In the genomic region with DNA sequence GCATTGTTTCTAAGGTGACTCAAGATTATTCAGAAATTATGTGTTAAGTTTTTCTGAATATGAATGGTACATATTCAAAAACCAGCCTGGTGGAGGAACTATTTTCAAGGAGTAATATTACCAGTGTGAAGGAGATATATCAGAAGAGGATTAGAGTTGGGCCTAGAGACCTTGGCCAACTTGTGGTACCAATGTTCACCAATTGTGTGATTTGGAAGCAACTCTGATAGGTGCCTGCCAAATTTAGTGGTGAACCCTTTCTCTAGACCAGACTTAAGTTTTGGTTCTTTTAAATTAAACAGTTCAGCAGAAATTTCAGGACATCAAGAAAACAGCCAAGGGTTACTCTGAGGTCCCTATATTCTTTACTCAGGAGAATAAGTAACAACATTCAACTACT, we compare ENCODE assay signal across 1 cellular context.
TF ChIP-seq lines count a peak whose summit lies in the region.

No MANE protein-coding gene starts in this region.

TF ChIP-seq in HepG2, 621 proteins besides CTCF, POLR2A, EP300 and RAD21:
- TF ChIP-seq, protein P1, sequence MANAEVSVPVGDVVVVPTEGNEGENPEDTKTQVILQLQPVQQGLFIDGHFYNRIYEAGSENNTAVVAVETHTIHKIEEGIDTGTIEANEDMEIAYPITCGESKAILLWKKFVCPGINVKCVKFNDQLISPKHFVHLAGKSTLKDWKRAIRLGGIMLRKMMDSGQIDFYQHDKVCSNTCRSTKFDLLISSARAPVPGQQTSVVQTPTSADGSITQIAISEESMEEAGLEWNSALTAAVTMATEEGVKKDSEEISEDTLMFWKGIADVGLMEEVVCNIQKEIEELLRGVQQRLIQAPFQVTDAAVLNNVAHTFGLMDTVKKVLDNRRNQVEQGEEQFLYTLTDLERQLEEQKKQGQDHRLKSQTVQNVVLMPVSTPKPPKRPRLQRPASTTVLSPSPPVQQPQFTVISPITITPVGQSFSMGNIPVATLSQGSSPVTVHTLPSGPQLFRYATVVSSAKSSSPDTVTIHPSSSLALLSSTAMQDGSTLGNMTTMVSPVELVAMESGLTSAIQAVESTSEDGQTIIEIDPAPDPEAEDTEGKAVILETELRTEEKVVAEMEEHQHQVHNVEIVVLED (CRISPR knock-in tag; IDR thresholded peaks at IDR 0.05; ENCODE audit: borderline replicate concordance): no peak
- TF ChIP-seq ZNF839 (CRISPR knock-in tag; IDR thresholded peaks at IDR 0.05; ENCODE audit: borderline replicate concordance) (no peak), HHEX (CRISPR knock-in tag; IDR thresholded peaks at IDR 0.05) (no peak), ZBTB14 (CRISPR knock-in tag; IDR thresholded peaks at IDR 0.05) (no peak), ATF4 (CRISPR knock-in tag; IDR thresholded peaks at IDR 0.05) (no peak), ZNF326 (CRISPR knock-in tag; IDR thresholded peaks at IDR 0.05; ENCODE audit: borderline replicate concordance) (no peak), ZNF619 (CRISPR knock-in tag; IDR thresholded peaks at IDR 0.05) (no peak), MED1 (CRISPR knock-in tag; IDR thresholded peaks at IDR 0.05) (no peak), ZFP90 (CRISPR knock-in tag; IDR thresholded peaks at IDR 0.05; ENCODE audit: borderline replicate concordance) (no peak), ZBTB40 (IDR thresholded peaks at IDR 0.05) (no peak), ZBTB40 (CRISPR knock-in tag; IDR thresholded peaks at IDR 0.05) (no peak)
TF ChIP-seq in HepG2: peak in this region for 0.
